ENCODE assay signal across 1 cellular context in genomic region chr17:73262676-73263642, GRCh38.
TF ChIP-seq lines count a peak whose summit lies in the region.

No MANE protein-coding gene starts in this region.

TF ChIP-seq in HepG2, 621 proteins besides CTCF, POLR2A, EP300 and RAD21 (continued from another document and continues in another):
- TF ChIP-seq UBTF (CRISPR knock-in tag; IDR thresholded peaks at IDR 0.05) (no peak), ZNF788 (CRISPR knock-in tag; IDR thresholded peaks at IDR 0.05; ENCODE audit: borderline replicate concordance) (no peak), ZNF713 (CRISPR knock-in tag; IDR thresholded peaks at IDR 0.05) (0 out of 2 replicates have a peak, but pooled peaks have one; percentile 2), ZNF552 (CRISPR knock-in tag; IDR thresholded peaks at IDR 0.05; ENCODE audit: borderline replicate concordance) (no peak), E2F2 (CRISPR knock-in tag; IDR thresholded peaks at IDR 0.05; ENCODE audit: borderline replicate concordance) (no peak), ZNF124 (CRISPR knock-in tag; IDR thresholded peaks at IDR 0.05) (no peak), MED13 (CRISPR knock-in tag; IDR thresholded peaks at IDR 0.05) (no peak), ZNF878 (CRISPR knock-in tag; IDR thresholded peaks at IDR 0.05) (0 out of 2 replicates have a peak, but pooled peaks have one; percentile 35), ZFP91 (CRISPR knock-in tag; IDR thresholded peaks at IDR 0.05; ENCODE audit: borderline replicate concordance) (no peak), ZNF781 (CRISPR knock-in tag; IDR thresholded peaks at IDR 0.05; ENCODE audit: borderline replicate concordance, not compliant biosample characterization) (peak; percentile 60), CBFB (CRISPR knock-in tag; IDR thresholded peaks at IDR 0.05) (no peak), ZBTB4 (CRISPR knock-in tag; IDR thresholded peaks at IDR 0.05; ENCODE audit: borderline replicate concordance) (no peak), ZBTB39 (CRISPR knock-in tag; IDR thresholded peaks at IDR 0.05) (no peak), DDIT3 (CRISPR knock-in tag; IDR thresholded peaks at IDR 0.05) (no peak), SRY (CRISPR knock-in tag; IDR thresholded peaks at IDR 0.05) (no peak), NRL (CRISPR knock-in tag; IDR thresholded peaks at IDR 0.05; ENCODE audit: borderline replicate concordance) (no peak), THAP8 (CRISPR knock-in tag; IDR thresholded peaks at IDR 0.05; ENCODE audit: borderline replicate concordance) (no peak), ZNF615 (CRISPR knock-in tag; IDR thresholded peaks at IDR 0.05; ENCODE audit: borderline replicate concordance) (no peak), FOXP4 (CRISPR knock-in tag; IDR thresholded peaks at IDR 0.05) (peak; percentile 17; the same call in 1 of the 2 replicates), ZNF652 (CRISPR knock-in tag; IDR thresholded peaks at IDR 0.05; ENCODE audit: borderline replicate concordance, low read depth) (no peak), ZNF740 (CRISPR knock-in tag; IDR thresholded peaks at IDR 0.05) (no peak), KMT2A (CRISPR knock-in tag; IDR thresholded peaks at IDR 0.05) (peak; percentile 7; the same call in 1 of the 2 replicates), PATZ1 (CRISPR knock-in tag; IDR thresholded peaks at IDR 0.05) (no peak; the same call in 1 of the 2 replicates), ZBTB1 (CRISPR knock-in tag; IDR thresholded peaks at IDR 0.05; ENCODE audit: borderline replicate concordance) (no peak), MAFK (conservative IDR thresholded peaks at IDR 0.05 in 1 of 2, IDR thresholded peaks at IDR 0.05 in 1 of 2; ENCODE audit: low read length in 2 of 2) (no peak), ZNF891 (CRISPR knock-in tag; IDR thresholded peaks at IDR 0.05) (no peak), ZNF329 (CRISPR knock-in tag; IDR thresholded peaks at IDR 0.05; ENCODE audit: low read depth) (no peak), NFYC (CRISPR knock-in tag; IDR thresholded peaks at IDR 0.05) (no peak), ZNF263 (CRISPR knock-in tag; IDR thresholded peaks at IDR 0.05) (no peak; the same call in 1 of the 2 replicates), ZBTB38 (CRISPR knock-in tag; IDR thresholded peaks at IDR 0.05) (no peak; the same call in 1 of the 2 replicates), ZSCAN20 (CRISPR knock-in tag; IDR thresholded peaks at IDR 0.05; ENCODE audit: borderline replicate concordance) (no peak), ZNF557 (CRISPR knock-in tag; IDR thresholded peaks at IDR 0.05) (no peak), ZNF468 (CRISPR knock-in tag; IDR thresholded peaks at IDR 0.05) (0 out of 2 replicates have a peak, but pooled peaks have one; percentile 68), CSRNP1 (CRISPR knock-in tag; IDR thresholded peaks at IDR 0.05) (no peak), ZNF761 (CRISPR knock-in tag; conservative IDR thresholded peaks at IDR 0.05) (no peak), RBM39 (IDR thresholded peaks at IDR 0.05; ENCODE audit: low read depth, low read length, poor library complexity, severe bottlenecking) (no peak), ZNF143 (CRISPR knock-in tag; IDR thresholded peaks at IDR 0.05) (no peak; the same call in 1 of the 2 replicates), POLR2AphosphoS5 (IDR thresholded peaks at IDR 0.05; ENCODE audit: low read depth, low read length) (no peak), ZNF629 (CRISPR knock-in tag; conservative IDR thresholded peaks at IDR 0.05) (no peak), RBAK (CRISPR knock-in tag; IDR thresholded peaks at IDR 0.05) (0 out of 2 replicates have a peak, but pooled peaks have one; percentile 26), ZNF563 (CRISPR knock-in tag; IDR thresholded peaks at IDR 0.05) (no peak), HOXA7 (CRISPR knock-in tag; IDR thresholded peaks at IDR 0.05) (0 out of 2 replicates have a peak, but pooled peaks have one; percentile 31), EEA1 (CRISPR knock-in tag; IDR thresholded peaks at IDR 0.05; ENCODE audit: borderline replicate concordance) (no peak), RARA (CRISPR knock-in tag; IDR thresholded peaks at IDR 0.05) (peak; percentile 6; the same call in 1 of the 2 replicates)
